ENCODE assay signal across 8 cellular contexts in genomic region chr10:79070611-79071534, GRCh38. TPM values are rescaled to one million over a fixed set of nuclear protein-coding genes. Genes with fewer than 3 reads are reported as not detected.
DNase-seq lines count a peak whose midpoint lies in the region; ATAC-seq, FAIRE-seq and TF ChIP-seq lines count a peak whose summit lies in the region.

No MANE protein-coding gene starts in this region.

- CTCF ChIA-PET in activated CD4-positive, alpha-beta T cell treated with anti-CD3 and anti-CD28 coated beads for 36 hours (lab: Charles Lee), result interaction anchor here (0.6 to 1.3 kb wide), 3 partner anchors 16 to 301 kb away, joined by 3 to 5 read pairs (median 3); no protein-coding TSS in a partner anchor

- peak overlapping the region; percentile 73 for H3K4me3 Mint-ChIP-seq in activated CD4-positive, alpha-beta T cell treated with anti-CD3 and anti-CD28 coated beads for 36 hours
- peak overlapping the region; percentile 87 for H3K4me3 Mint-ChIP-seq in activated T-helper 17 cell treated with anti-CD3 and anti-CD28 coated beads, Interleukin-2, amount 50 U/mL, for 72 hours
- H3K4me3 Mint-ChIP-seq in naive thymus-derived CD8-positive, alpha-beta T cell, result peak overlapping the region; percentile 71 to 90 (median 78)

- POLR2A ChIA-PET in activated CD4-positive, alpha-beta T cell treated with anti-CD3 and anti-CD28 coated beads for 36 hours (lab: Charles Lee), result interaction anchor here (0.8 kb wide), 1 partner anchor 97 kb away, joined by 3 read pairs; no protein-coding TSS in a partner anchor
- POLR2A ChIA-PET in naive thymus-derived CD8-positive, alpha-beta T cell (lab: Charles Lee), result interaction anchor here (0.6 to 1.3 kb wide), 3 partner anchors 12 to 124 kb away, joined by 3 to 4 read pairs (median 4); no protein-coding TSS in a partner anchor

- H3K27ac Mint-ChIP-seq in activated CD4-positive, alpha-beta T cell treated with anti-CD3 and anti-CD28 coated beads for 36 hours, result no peak overlapping the region
- H3K27ac Mint-ChIP-seq in activated T-helper 17 cell treated with anti-CD3 and anti-CD28 coated beads, Interleukin-2, amount 50 U/mL, for 72 hours, result peak overlapping the region; percentile 73
- H3K27ac Mint-ChIP-seq in naive thymus-derived CD8-positive, alpha-beta T cell, result peak overlapping the region; percentile 20 to 91 (median 71)

- intact Hi-C loops in activated CD4-positive, alpha-beta T cell treated with anti-CD3 and anti-CD28 coated beads for 36 hours (cut with DNase I, micrococcal nuclease), result loop anchor here in 1 of 2 experiments (5.0 kb wide), 1 partner anchor 126 kb away; no protein-coding TSS in a partner anchor

- peaks cover 19% of the 10 kb centered on the region for H3K4me1 Mint-ChIP-seq in activated CD4-positive, alpha-beta T cell treated with anti-CD3 and anti-CD28 coated beads for 36 hours
- H3K4me1 Mint-ChIP-seq in activated T-helper 17 cell treated with anti-CD3 and anti-CD28 coated beads, Interleukin-2, amount 50 U/mL, for 72 hours, result peaks cover 9% of the 10 kb centered on the region
- peaks cover 19 to 63% (median 44%) of the 10 kb centered on the region in 4 donors for H3K4me1 Mint-ChIP-seq in naive thymus-derived CD8-positive, alpha-beta T cell

- no peak for ATAC-seq in activated CD4-positive, alpha-beta T cell treated with anti-CD3 and anti-CD28 coated beads for 36 hours
- ATAC-seq in activated T-helper 17 cell treated with anti-CD3 and anti-CD28 coated beads, Interleukin-2, amount 50 U/mL, for 72 hours (replicated peaks), result no peak
- no peak for ATAC-seq in naive thymus-derived CD8-positive, alpha-beta T cell
- ATAC-seq in GM21529 (IDR thresholded peaks at IDR 0.05; ENCODE audit: unreplicated experiment), result no peak

- H3K36me3 Mint-ChIP-seq in activated CD4-positive, alpha-beta T cell treated with anti-CD3 and anti-CD28 coated beads for 36 hours (ENCODE audit: low read depth), result no peaks in the 10 kb centered on the region
- H3K36me3 Mint-ChIP-seq in activated T-helper 17 cell treated with anti-CD3 and anti-CD28 coated beads, Interleukin-2, amount 50 U/mL, for 72 hours (ENCODE audit: low read depth), result peaks cover 10% of the 10 kb centered on the region
- no peaks in the 10 kb centered on the region for H3K36me3 Mint-ChIP-seq in naive thymus-derived CD8-positive, alpha-beta T cell

- H3K9me3 Mint-ChIP-seq in activated CD4-positive, alpha-beta T cell treated with anti-CD3 and anti-CD28 coated beads for 36 hours (ENCODE audit: low read depth), result no peaks in the 10 kb centered on the region
- H3K9me3 Mint-ChIP-seq in activated T-helper 17 cell treated with anti-CD3 and anti-CD28 coated beads, Interleukin-2, amount 50 U/mL, for 72 hours, result no peaks in the 10 kb centered on the region
- no peaks in the 10 kb centered on the region for H3K9me3 Mint-ChIP-seq in naive thymus-derived CD8-positive, alpha-beta T cell

- no peak for FAIRE-seq in urothelium cell line (lab: Jason Lieb, UNC)

- TF ChIP-seq CTCF in foreskin fibroblast (IDR thresholded peaks at IDR 0.05; ENCODE audit: low read depth, low read length), result no peak

- peaks cover 3% of the 10 kb centered on the region for H3K27me3 Mint-ChIP-seq in activated CD4-positive, alpha-beta T cell treated with anti-CD3 and anti-CD28 coated beads for 36 hours
- no peaks in the 10 kb centered on the region for H3K27me3 Mint-ChIP-seq in activated T-helper 17 cell treated with anti-CD3 and anti-CD28 coated beads, Interleukin-2, amount 50 U/mL, for 72 hours
- H3K27me3 Mint-ChIP-seq in naive thymus-derived CD8-positive, alpha-beta T cell, result no peaks in the 10 kb centered on the region

- H3K4me3 ChIP-seq in foreskin fibroblast (ENCODE audit: low read depth in 1 of 2, low read length in 2 of 2), result peak overlapping the region; percentile 81 to 99

- DNase-seq in activated CD4-positive, alpha-beta T cell treated with anti-CD3 and anti-CD28 coated beads for 36 hours, result peak; percentile 58
- DNase-seq in activated CD4-positive, alpha-beta T cell treated with anti-CD3 and anti-CD28 coated beads for 1 hour, result no peak
- DNase-seq in NCI-H2029 (lab: John Stamatoyannopoulos, UW), result peak; percentile 61
- peak; percentile 84 to 92 for DNase-seq in foreskin fibroblast
- peak in 3 of 10 donors; percentile 10 to 29 (median 26) for DNase-seq in naive thymus-derived CD8-positive, alpha-beta T cell
- peak; percentile 82 for DNase-seq in urothelium cell line (ENCODE audit: low spot score)

RNA-seq across cellular contexts. Expression of gene ZMIZ1, which starts 2.1 kb away (rescaled TPM):
- total RNA-seq in activated CD4-positive, alpha-beta T cell treated with anti-CD3 and anti-CD28 coated beads for 36 hours, result 10 to 100 TPM; 33.9 to 34.3 TPM
- total RNA-seq in activated T-helper 17 cell treated with anti-CD3 and anti-CD28 coated beads, Interleukin-2, amount 50 U/mL, for 72 hours, result 10 to 100 TPM; 32.9 to 82.6 TPM
- total RNA-seq in naive thymus-derived CD8-positive, alpha-beta T cell, result 10 to 100 TPM; 11.2 to 11.6 TPM
- 1 to 10 TPM; 1.4 to 2.7 (median 2.6) TPM for polyA plus RNA-seq in naive thymus-derived CD8-positive, alpha-beta T cell
